11 cellular contexts compared by ENCODE assay signal in the genomic region with DNA sequence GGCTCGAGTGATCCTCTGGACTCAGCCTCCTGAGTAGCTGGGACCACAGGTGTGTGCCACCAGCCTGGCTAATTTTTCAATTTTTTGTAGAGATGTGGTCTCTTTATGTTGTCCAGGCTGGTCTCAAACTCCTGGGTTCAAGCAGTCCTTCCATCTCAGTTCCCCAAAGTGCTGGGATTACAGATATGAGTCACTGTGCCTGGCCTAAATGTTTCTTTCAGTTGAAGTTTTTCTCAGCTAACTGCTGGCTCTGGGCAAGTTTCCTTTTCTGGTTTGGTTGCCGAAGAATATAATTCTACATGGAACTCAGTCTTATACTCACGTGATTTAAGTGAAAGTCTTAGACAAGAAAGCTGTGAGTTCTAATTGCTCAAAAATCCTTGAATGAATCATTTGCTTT. TPM values are rescaled to one million over a fixed set of nuclear protein-coding genes. Genes with fewer than 3 reads are reported as not detected.
DNase-seq lines count a peak whose midpoint lies in the region; ATAC-seq and TF ChIP-seq lines count a peak whose summit lies in the region.
"Had no signal": no experiment of that assay in that cellular context is flagged by ENCODE, and none has a peak within 500 bp of the region (broad histone marks: within the 10 kb centered on the region; RNA-seq: fewer than 3 reads in every experiment).

No MANE protein-coding gene starts in this region.

- no peaks in the 10 kb centered on the region for H3K9me3 Mint-ChIP-seq in activated T-cell treated with anti-CD3 and anti-CD28 coated beads, Interleukin-2, amount 50 U/mL, for 72 hours
- H3K9me3 Mint-ChIP-seq in nephron progenitor cell: no peaks in the 10 kb centered on the region

- peaks cover 14 to 29% of the 10 kb centered on the region in 2 donors for H3K36me3 Mint-ChIP-seq in activated T-cell treated with anti-CD3 and anti-CD28 coated beads, Interleukin-2, amount 50 U/mL, for 72 hours (ENCODE audit: insufficient read depth in 2 of 2)
- peaks cover 56% of the 10 kb centered on the region for H3K36me3 Mint-ChIP-seq in nephron progenitor cell (ENCODE audit: low read depth)

- H3K27ac Mint-ChIP-seq in activated T-cell treated with anti-CD3 and anti-CD28 coated beads, Interleukin-2, amount 50 U/mL, for 72 hours: peak overlapping the region; percentile 43
- no peak overlapping the region for H3K27ac Mint-ChIP-seq in nephron progenitor cell

- ATAC-seq in activated T-cell treated with anti-CD3 and anti-CD28 coated beads, Interleukin-2, amount 50 U/mL, for 72 hours (replicated peaks in 1 of 2): no peak
- peak; percentile 37 for ATAC-seq in HG02588 (IDR thresholded peaks at IDR 0.05; ENCODE audit: unreplicated experiment)

- H3K27me3 Mint-ChIP-seq in activated T-cell treated with anti-CD3 and anti-CD28 coated beads, Interleukin-2, amount 50 U/mL, for 72 hours (ENCODE audit: low read depth): no peaks in the 10 kb centered on the region
- no peaks in the 10 kb centered on the region for H3K27me3 Mint-ChIP-seq in nephron progenitor cell (ENCODE audit: low read depth, poor library complexity)

- no peak for DNase-seq in activated T-cell treated with anti-CD3 and anti-CD28 coated beads, Interleukin-2, amount 50 U/mL, for 72 hours
- no peak for DNase-seq in activated T-cell treated with anti-CD3 and anti-CD28 coated beads, Interleukin-2, amount 50 U/mL, for 1 hour
- peak; percentile 38 for DNase-seq in LHCN-M2 (ENCODE audit: low read depth)
- DNase-seq in stromal cell of bone marrow (ENCODE audit: low read depth): peak; percentile 13
- no peak for DNase-seq in DMS153 (lab: John Stamatoyannopoulos, UW)
- no peak for DNase-seq in nephron progenitor cell
- no peak for DNase-seq in NCI-H510A (lab: John Stamatoyannopoulos, UW)
- DNase-seq: ACHN, left ventricle myocardium superior, NCI-H2029 treated with DMSO at 0.1 percent for 48 hours had no signal

- H3K4me1 Mint-ChIP-seq in activated T-cell treated with anti-CD3 and anti-CD28 coated beads, Interleukin-2, amount 50 U/mL, for 72 hours (ENCODE audit: low read depth): peaks cover 2% of the 10 kb centered on the region
- no peaks in the 10 kb centered on the region for H3K4me1 Mint-ChIP-seq in nephron progenitor cell

- no peak for TF ChIP-seq CTCF in nephron progenitor cell (IDR thresholded peaks at IDR 0.05)

- H3K4me3 Mint-ChIP-seq in activated T-cell treated with anti-CD3 and anti-CD28 coated beads, Interleukin-2, amount 50 U/mL, for 72 hours: no peak overlapping the region
- H3K4me3 Mint-ChIP-seq in nephron progenitor cell: no peak overlapping the region

RNA-seq across cellular contexts. Expression of a gene that starts 57.0 kb away (rescaled TPM):
- total RNA-seq in activated T-cell treated with anti-CD3 and anti-CD28 coated beads, Interleukin-2, amount 50 U/mL, for 72 hours: 10 to 100 TPM; 14.3 to 15.9 TPM
- total RNA-seq in LHCN-M2 (2014; rRNA removed): 8.5 and 8.8 TPM in 2 replicates
- polyA plus RNA-seq in LHCN-M2 (2012): 0.80 TPM

RNA-seq across cellular contexts. Expression of a gene that starts 57.2 kb away (rescaled TPM):
- 10 to 100 TPM; 19.9 to 24.4 TPM for total RNA-seq in activated T-cell treated with anti-CD3 and anti-CD28 coated beads, Interleukin-2, amount 50 U/mL, for 72 hours
- total RNA-seq in LHCN-M2 (2014; rRNA removed): 12.7 and 20.4 TPM in 2 replicates
- 3.1 TPM for polyA plus RNA-seq in LHCN-M2 (2012)

Comparison
In these comparisons a context has a peak if more than half of its experiments do, and no peak if none do; other contexts are left out.
1. DNase-seq: peak in LHCN-M2 (single experiment) and stromal cell of bone marrow (single experiment); none in activated T-cell treated with anti-CD3 and anti-CD28 coated beads, Interleukin-2, amount 50 U/mL, for 72 hours (0 of 2), activated T-cell treated with anti-CD3 and anti-CD28 coated beads, Interleukin-2, amount 50 U/mL, for 1 hour (single experiment), DMS153 (single experiment), nephron progenitor cell (single experiment) and NCI-H510A (single experiment).